ENCODE assay signal across 16 cellular contexts in the genomic region with DNA sequence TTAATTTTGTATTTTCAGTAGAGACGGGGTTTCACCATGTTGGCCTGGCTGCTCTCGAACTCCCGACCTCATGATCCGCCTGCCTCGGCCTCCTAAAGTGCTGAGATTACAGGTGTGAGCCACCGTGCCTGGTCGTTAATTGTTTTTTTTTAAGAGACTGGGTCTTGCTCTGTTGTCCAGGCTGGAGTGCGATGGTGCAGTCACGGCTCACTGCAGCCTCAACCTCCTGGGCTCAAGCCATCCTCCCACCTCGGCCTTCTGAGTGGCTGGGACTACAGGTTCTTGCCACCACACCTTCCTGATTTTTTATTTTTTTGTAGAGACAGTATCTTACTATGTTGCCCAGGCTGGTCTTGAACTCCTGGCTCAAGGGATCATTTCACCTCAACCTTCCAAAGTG. TPM values are rescaled to one million over a fixed set of nuclear protein-coding genes. Genes with fewer than 3 reads are reported as not detected.
"Had no signal": no experiment of that assay in that cellular context is flagged by ENCODE, and none has a peak within 500 bp of the region (broad histone marks: within the 10 kb centered on the region; RNA-seq: fewer than 3 reads in every experiment).

No MANE protein-coding gene starts in this region.

RNA-seq across cellular contexts. Expression of a gene that starts 8.9 kb away (rescaled TPM):
- total RNA-seq: activated B cell treated with CpG ODN at 0.5 μM for 24 hours; activated CD4-positive, alpha-beta memory T cell treated with anti-CD3 and anti-CD28 coated beads for 36 hours; activated CD4-positive, alpha-beta T cell treated with anti-CD3 and anti-CD28 coated beads, Interleukin-2, amount 10 ng/mL, durations not matched to agents 24 days and 14 days; activated CD8-positive, alpha-beta memory T cell treated with anti-CD3 and anti-CD28 coated beads for 36 hours; activated CD8-positive, alpha-beta T cell treated with anti-CD3 and anti-CD28 coated beads for 36 hours; activated naive CD4-positive, alpha-beta T cell treated with anti-CD3 and anti-CD28 coated beads for 36 hours; activated naive CD4-positive, alpha-beta T cell treated with anti-CD3 and anti-CD28 coated beads, Interleukin-2, amount 50 U/mL, for 72 hours; activated naive CD8-positive, alpha-beta T cell treated with anti-CD3 and anti-CD28 coated beads for 36 hours; activated T-cell treated with anti-CD3 and anti-CD28 coated beads, Interleukin-2, amount 50 U/mL, for 4 hours; activated T-cell treated with anti-CD3 and anti-CD28 coated beads, Interleukin-2, amount 50 U/mL, for 72 hours; activated T-helper 1 cell treated with anti-CD3 and anti-CD28 coated beads, Interleukin-12 subunit alpha, Interleukin-12 subunit beta, Interleukin-2, Interleukin-4 antibody, amounts not matched to agents 30 ng/mL and 10 ng/mL and 1 ng/mL, durations not matched to agents 14 hours and 24 hours and 36 hours; bronchial epithelial cell; T-cell; T-helper 1 cell treated with Interleukin-12 subunit alpha and Interleukin-12 subunit beta and Interleukin-4 antibody, amounts not matched to agents 30 ng/mL and 1 ng/mL, for 36 hours; T-helper 17 cell; T-helper 2 cell treated with Interferon-gamma antibody and Interleukin-4, amounts not matched to agents 100 ng/mL and 5 ng/mL, for 36 hours had no signal
